ENCODE assay signal across 9 cellular contexts in the genomic region with DNA sequence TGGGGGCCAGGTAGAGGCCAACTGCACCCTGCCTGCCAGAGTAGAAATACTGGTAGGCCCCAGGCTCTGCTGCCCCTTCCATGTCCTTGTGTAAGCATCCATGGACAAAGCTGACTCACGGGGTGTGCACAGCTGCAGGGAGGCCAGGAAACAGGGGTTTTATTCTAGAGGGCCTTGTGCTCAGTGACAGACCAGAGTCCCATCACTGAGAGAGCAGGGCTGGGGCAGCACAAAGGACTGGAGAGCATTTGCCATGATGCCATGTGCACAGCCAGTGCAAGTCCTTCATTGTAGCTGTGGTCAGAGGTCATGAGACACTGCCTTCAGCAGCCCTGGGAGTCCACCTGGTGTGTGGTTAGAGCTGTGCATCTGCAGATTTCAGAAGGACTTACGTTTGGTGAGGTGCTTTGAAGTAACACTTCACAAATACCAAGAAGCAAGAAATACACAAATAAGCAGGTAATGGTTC. TPM values are rescaled to one million over a fixed set of nuclear protein-coding genes. Genes with fewer than 3 reads are reported as not detected.
DNase-seq lines count a peak whose midpoint lies in the region; ATAC-seq lines count a peak whose summit lies in the region.
"Had no signal": no experiment of that assay in that cellular context is flagged by ENCODE, and none has a peak within 500 bp of the region (broad histone marks: within the 10 kb centered on the region; RNA-seq: fewer than 3 reads in every experiment).

No MANE protein-coding gene starts in this region.

- ATAC-seq in stimulated activated effector memory CD8-positive, alpha-beta T cell treated with anti-CD3 and anti-CD28 coated beads, Interleukin-12 subunit alpha, Interleukin-12 subunit beta, amount 100 ng/mL, for 72 hours, result no peak
- no peak for ATAC-seq in HG02840 (IDR thresholded peaks at IDR 0.05; ENCODE audit: low FRiP score, unreplicated experiment)

- intact Hi-C loops in activated CD4-positive, alpha-beta memory T cell treated with anti-CD3 and anti-CD28 coated beads for 36 hours (cut with micrococcal nuclease), result no loop called here

- no peaks in the 10 kb centered on the region for H3K27me3 Mint-ChIP-seq in activated CD4-positive, alpha-beta memory T cell treated with anti-CD3 and anti-CD28 coated beads for 36 hours
- no peaks in the 10 kb centered on the region for H3K27me3 Mint-ChIP-seq in activated CD4-positive, alpha-beta memory T cell treated with anti-CD3 and anti-CD28 coated beads, Interleukin-2, amount 10 ng/mL, durations not matched to agents 7 days and 5 days
- H3K27me3 Mint-ChIP-seq in activated naive CD8-positive, alpha-beta T cell treated with anti-CD3 and anti-CD28 coated beads for 36 hours, result no peaks in the 10 kb centered on the region
- H3K27me3 Mint-ChIP-seq in immature natural killer cell (ENCODE audit: low read depth in 3 of 3), result peaks cover 6 to 24% (median 8%) of the 10 kb centered on the region in 3 donors

- H3K27ac Mint-ChIP-seq in activated CD4-positive, alpha-beta memory T cell treated with anti-CD3 and anti-CD28 coated beads for 36 hours, result peak overlapping the region; percentile 74
- H3K27ac Mint-ChIP-seq in activated CD4-positive, alpha-beta memory T cell treated with anti-CD3 and anti-CD28 coated beads, Interleukin-2, amount 10 ng/mL, durations not matched to agents 7 days and 5 days, result no peak overlapping the region
- H3K27ac Mint-ChIP-seq in activated naive CD8-positive, alpha-beta T cell treated with anti-CD3 and anti-CD28 coated beads for 36 hours, result peak overlapping the region; percentile 63
- peak overlapping the region; percentile 62 to 95 (median 92) for H3K27ac Mint-ChIP-seq in immature natural killer cell
- peak overlapping the region; percentile 94 for H3K27ac Mint-ChIP-seq in stimulated activated effector memory CD8-positive, alpha-beta T cell treated with anti-CD3 and anti-CD28 coated beads, Interleukin-12 subunit alpha, Interleukin-12 subunit beta, amount 100 ng/mL, for 72 hours

- no peak overlapping the region for H3K4me3 Mint-ChIP-seq in activated CD4-positive, alpha-beta memory T cell treated with anti-CD3 and anti-CD28 coated beads for 36 hours
- H3K4me3 Mint-ChIP-seq in activated CD4-positive, alpha-beta memory T cell treated with anti-CD3 and anti-CD28 coated beads, Interleukin-2, amount 10 ng/mL, durations not matched to agents 7 days and 5 days, result no peak overlapping the region
- no peak overlapping the region for H3K4me3 Mint-ChIP-seq in activated naive CD8-positive, alpha-beta T cell treated with anti-CD3 and anti-CD28 coated beads for 36 hours
- peak overlapping the region; percentile 53 to 91 (median 88) for H3K4me3 Mint-ChIP-seq in immature natural killer cell
- H3K4me3 Mint-ChIP-seq in stimulated activated effector memory CD8-positive, alpha-beta T cell treated with anti-CD3 and anti-CD28 coated beads, Interleukin-12 subunit alpha, Interleukin-12 subunit beta, amount 100 ng/mL, for 72 hours, result peak overlapping the region; percentile 90

- H3K4me1 Mint-ChIP-seq in activated CD4-positive, alpha-beta memory T cell treated with anti-CD3 and anti-CD28 coated beads for 36 hours (ENCODE audit: low read depth), result peaks cover 76% of the 10 kb centered on the region
- H3K4me1 Mint-ChIP-seq in activated CD4-positive, alpha-beta memory T cell treated with anti-CD3 and anti-CD28 coated beads, Interleukin-2, amount 10 ng/mL, durations not matched to agents 7 days and 5 days, result peaks cover 69% of the 10 kb centered on the region
- peaks cover 72% of the 10 kb centered on the region for H3K4me1 Mint-ChIP-seq in activated naive CD8-positive, alpha-beta T cell treated with anti-CD3 and anti-CD28 coated beads for 36 hours
- H3K4me1 Mint-ChIP-seq in immature natural killer cell, result peaks cover 94 to 96% of the 10 kb centered on the region in 2 donors
- peaks cover 90% of the 10 kb centered on the region for H3K4me1 Mint-ChIP-seq in stimulated activated effector memory CD8-positive, alpha-beta T cell treated with anti-CD3 and anti-CD28 coated beads, Interleukin-12 subunit alpha, Interleukin-12 subunit beta, amount 100 ng/mL, for 72 hours

- POLR2A ChIA-PET in activated CD4-positive, alpha-beta memory T cell treated with anti-CD3 and anti-CD28 coated beads for 36 hours (lab: Charles Lee), result interaction anchor here (1.0 to 1.4 kb wide), 2 partner anchors 8 to 75 kb away, joined by 3 to 4 read pairs; partner anchors contain the start of genes ARF1 and IBA57
- POLR2A ChIA-PET in activated CD4-positive, alpha-beta memory T cell treated with anti-CD3 and anti-CD28 coated beads, Interleukin-2, amount 10 ng/mL, durations not matched to agents 7 days and 5 days (lab: Charles Lee), result interaction anchor here (0.9 to 3.2 kb wide), 6 partner anchors 8 to 315 kb away, joined by 3 to 17 read pairs (median 4); partner anchors contain the start of genes ARF1 and MRPL55

- H3K9me3 Mint-ChIP-seq in activated CD4-positive, alpha-beta memory T cell treated with anti-CD3 and anti-CD28 coated beads for 36 hours, result peaks cover 15% of the 10 kb centered on the region
- H3K9me3 Mint-ChIP-seq in activated CD4-positive, alpha-beta memory T cell treated with anti-CD3 and anti-CD28 coated beads, Interleukin-2, amount 10 ng/mL, durations not matched to agents 7 days and 5 days, result peaks cover 20% of the 10 kb centered on the region
- H3K9me3 Mint-ChIP-seq in activated naive CD8-positive, alpha-beta T cell treated with anti-CD3 and anti-CD28 coated beads for 36 hours, result peaks cover 11% of the 10 kb centered on the region
- peaks cover 0 to 5% (median 2%) of the 10 kb centered on the region in 6 donors for H3K9me3 Mint-ChIP-seq in immature natural killer cell
- H3K9me3 Mint-ChIP-seq in stimulated activated effector memory CD8-positive, alpha-beta T cell treated with anti-CD3 and anti-CD28 coated beads, Interleukin-12 subunit alpha, Interleukin-12 subunit beta, amount 100 ng/mL, for 72 hours, result peaks cover 7% of the 10 kb centered on the region

- CTCF ChIA-PET in activated CD4-positive, alpha-beta memory T cell treated with anti-CD3 and anti-CD28 coated beads for 36 hours (lab: Charles Lee), result interaction anchor here (1.0 to 3.5 kb wide), 3 partner anchors 9 to 11 kb away, joined by 3 to 10 read pairs (median 3); no protein-coding TSS in a partner anchor
- CTCF ChIA-PET in activated CD4-positive, alpha-beta memory T cell treated with anti-CD3 and anti-CD28 coated beads, Interleukin-2, amount 10 ng/mL, durations not matched to agents 7 days and 5 days (lab: Charles Lee), result interaction anchor here (1.5 kb wide), 1 partner anchor 91 kb away, joined by 3 read pairs; no protein-coding TSS in a partner anchor

- H3K36me3 Mint-ChIP-seq in activated CD4-positive, alpha-beta memory T cell treated with anti-CD3 and anti-CD28 coated beads for 36 hours, result peaks cover 54% of the 10 kb centered on the region
- peaks cover 84% of the 10 kb centered on the region for H3K36me3 Mint-ChIP-seq in activated CD4-positive, alpha-beta memory T cell treated with anti-CD3 and anti-CD28 coated beads, Interleukin-2, amount 10 ng/mL, durations not matched to agents 7 days and 5 days (ENCODE audit: low read depth)
- peaks cover 72% of the 10 kb centered on the region for H3K36me3 Mint-ChIP-seq in activated naive CD8-positive, alpha-beta T cell treated with anti-CD3 and anti-CD28 coated beads for 36 hours
- peaks cover 11 to 16% (median 13%) of the 10 kb centered on the region in 3 donors for H3K36me3 Mint-ChIP-seq in immature natural killer cell
- peaks cover 99% of the 10 kb centered on the region for H3K36me3 Mint-ChIP-seq in stimulated activated effector memory CD8-positive, alpha-beta T cell treated with anti-CD3 and anti-CD28 coated beads, Interleukin-12 subunit alpha, Interleukin-12 subunit beta, amount 100 ng/mL, for 72 hours

- DNase-seq in activated CD4-positive, alpha-beta memory T cell treated with anti-CD3 and anti-CD28 coated beads for 36 hours, result peak; percentile 9
- DNase-seq in activated CD4-positive, alpha-beta memory T cell treated with anti-CD3 and anti-CD28 coated beads, Interleukin-2, amount 10 ng/mL, durations not matched to agents 7 days and 5 days, result no peak
- DNase-seq in activated naive CD8-positive, alpha-beta T cell treated with anti-CD3 and anti-CD28 coated beads for 36 hours, result no peak
- DNase-seq in immature natural killer cell, result no peak
- no peak for DNase-seq in stimulated activated effector memory CD8-positive, alpha-beta T cell treated with anti-CD3 and anti-CD28 coated beads, Interleukin-12 subunit alpha, Interleukin-12 subunit beta, amount 100 ng/mL, for 72 hours (ENCODE audit: low spot score in 2 of 2)
- no peak for DNase-seq in NCI-H1105 (lab: John Stamatoyannopoulos, UW)
- no peak for DNase-seq in CD1c-positive myeloid dendritic cell (ENCODE audit: extremely low spot score)
- DNase-seq: activated gamma-delta T cell treated with Interleukin-2 at 50 U/mL for 16 hours had no signal

RNA-seq across cellular contexts. Expression of gene ARF1, which starts 8.1 kb away (rescaled TPM):
- total RNA-seq in activated CD4-positive, alpha-beta memory T cell treated with anti-CD3 and anti-CD28 coated beads for 36 hours, result 100 to 1,000 TPM; 346 to 355 TPM
- total RNA-seq in activated CD4-positive, alpha-beta memory T cell treated with anti-CD3 and anti-CD28 coated beads, Interleukin-2, amount 10 ng/mL, durations not matched to agents 7 days and 5 days, result 100 to 1,000 TPM; 368 to 376 TPM
- 100 to 1,000 TPM; 342 to 350 TPM for total RNA-seq in activated naive CD8-positive, alpha-beta T cell treated with anti-CD3 and anti-CD28 coated beads for 36 hours
- 100 to 1,000 TPM; 533 to 916 (median 674) TPM for polyA plus RNA-seq in immature natural killer cell

RNA-seq across cellular contexts. Expression of gene C1orf35, which starts 12.5 kb away (rescaled TPM):
- 10 to 100 TPM; 21.9 to 22.1 TPM for total RNA-seq in activated CD4-positive, alpha-beta memory T cell treated with anti-CD3 and anti-CD28 coated beads for 36 hours
- 10 to 100 TPM; 17.8 to 18.9 TPM for total RNA-seq in activated CD4-positive, alpha-beta memory T cell treated with anti-CD3 and anti-CD28 coated beads, Interleukin-2, amount 10 ng/mL, durations not matched to agents 7 days and 5 days
- 10 to 100 TPM; 24.4 to 26.1 TPM for total RNA-seq in activated naive CD8-positive, alpha-beta T cell treated with anti-CD3 and anti-CD28 coated beads for 36 hours
- polyA plus RNA-seq in immature natural killer cell, result 10 to 100 TPM in 2 of 3 donors, 1 to 10 TPM in 1; 1.8 to 21.7 (median 16.6) TPM

RNA-seq across cellular contexts. Expression of gene MRPL55, which starts 18.5 kb away (rescaled TPM):
- 10 to 100 TPM; 51.1 to 52.7 TPM for total RNA-seq in activated CD4-positive, alpha-beta memory T cell treated with anti-CD3 and anti-CD28 coated beads for 36 hours
- 10 to 100 TPM; 43.1 to 43.9 TPM for total RNA-seq in activated CD4-positive, alpha-beta memory T cell treated with anti-CD3 and anti-CD28 coated beads, Interleukin-2, amount 10 ng/mL, durations not matched to agents 7 days and 5 days
- 10 to 100 TPM; 75.0 to 82.4 TPM for total RNA-seq in activated naive CD8-positive, alpha-beta T cell treated with anti-CD3 and anti-CD28 coated beads for 36 hours
- polyA plus RNA-seq in immature natural killer cell, result 100 to 1,000 TPM; 125 to 230 (median 129) TPM

RNA-seq across cellular contexts. Expression of gene GUK1, which starts 49.4 kb away (rescaled TPM):
- 100 to 1,000 TPM; 229 to 239 TPM for total RNA-seq in activated CD4-positive, alpha-beta memory T cell treated with anti-CD3 and anti-CD28 coated beads for 36 hours
- total RNA-seq in activated CD4-positive, alpha-beta memory T cell treated with anti-CD3 and anti-CD28 coated beads, Interleukin-2, amount 10 ng/mL, durations not matched to agents 7 days and 5 days, result 100 to 1,000 TPM; 280 to 284 TPM
- 100 to 1,000 TPM; 294 to 304 TPM for total RNA-seq in activated naive CD8-positive, alpha-beta T cell treated with anti-CD3 and anti-CD28 coated beads for 36 hours
- 100 to 1,000 TPM; 516 to 803 (median 763) TPM for polyA plus RNA-seq in immature natural killer cell

RNA-seq across cellular contexts. Expression of gene GJC2, which starts 59.1 kb away (rescaled TPM):
- under 1 TPM; 0.41 to 0.57 TPM for total RNA-seq in activated CD4-positive, alpha-beta memory T cell treated with anti-CD3 and anti-CD28 coated beads for 36 hours
- total RNA-seq in activated CD4-positive, alpha-beta memory T cell treated with anti-CD3 and anti-CD28 coated beads, Interleukin-2, amount 10 ng/mL, durations not matched to agents 7 days and 5 days, result under 1 TPM; 0.38 to 0.55 TPM
- total RNA-seq in activated naive CD8-positive, alpha-beta T cell treated with anti-CD3 and anti-CD28 coated beads for 36 hours, result 1 to 10 TPM; 1.1 to 1.2 TPM
- not detected for polyA plus RNA-seq in immature natural killer cell

Comparison
In these comparisons a context has a peak if more than half of its experiments do, and no peak if none do; other contexts are left out.
1. H3K4me3 Mint-ChIP-seq: peak in immature natural killer cell (5 of 5) and stimulated activated effector memory CD8-positive, alpha-beta T cell treated with anti-CD3 and anti-CD28 coated beads, Interleukin-12 subunit alpha, Interleukin-12 subunit beta, amount 100 ng/mL, for 72 hours (single experiment); none in activated CD4-positive, alpha-beta memory T cell treated with anti-CD3 and anti-CD28 coated beads for 36 hours (single experiment), activated CD4-positive, alpha-beta memory T cell treated with anti-CD3 and anti-CD28 coated beads, Interleukin-2, amount 10 ng/mL, durations not matched to agents 7 days and 5 days (single experiment) and activated naive CD8-positive, alpha-beta T cell treated with anti-CD3 and anti-CD28 coated beads for 36 hours (single experiment).